Comparison of ENCODE assay signal across 8 cellular contexts in genomic region chr1:204445860-204446412, GRCh38. TPM values are rescaled to one million over a fixed set of nuclear protein-coding genes. Genes with fewer than 3 reads are reported as not detected.
A peak's percentile ranks its signal among the peaks of the same experiment; 100 is the strongest.
DNase-seq lines count a peak whose midpoint lies in the region; ATAC-seq lines count a peak whose summit lies in the region.

No MANE protein-coding gene starts in this region.

- peak; percentile 63 for DNase-seq in AG20443 (ENCODE audit: low spot score)
- DNase-seq in NCI-H460 (ENCODE audit: extremely low read depth, low read depth) = peak; percentile 44
- peak; percentile 58 for DNase-seq in activated T-cell treated with anti-CD3 and anti-CD28 coated beads, Interleukin-2, amount 50 U/mL, for 1 hour
- peak; percentile 63 for DNase-seq in germinal center (ENCODE audit: low spot score)
- peak; percentile 17 to 43 for DNase-seq in stimulated activated CD8-positive, alpha-beta memory T cell treated with anti-CD3 and anti-CD28 coated beads, Interleukin-7, amount 100 ng/mL, for 48 hours (ENCODE audit: extremely low read depth in 1 of 2, low read depth in 1 of 2)
- DNase-seq in NCI-H187 (lab: John Stamatoyannopoulos, UW) = no peak

- ATAC-seq in GM18511 (IDR thresholded peaks at IDR 0.05; ENCODE audit: unreplicated experiment) (peak; percentile 8), HG03139 (IDR thresholded peaks at IDR 0.05; ENCODE audit: unreplicated experiment) (no peak)

RNA-seq across cellular contexts. Expression of gene PPP1R15B, which starts 34.3 kb away (rescaled TPM):
- total RNA-seq in NCI-H460 (2014; rRNA removed; shearing (Covaris generic)) = 96.7 and 106 TPM in 2 replicates
- 50.7 and 68.3 TPM in 2 replicates for polyA plus RNA-seq in NCI-H460 (2014; cell fraction: nucleus; rRNA removed)

RNA-seq across cellular contexts. Expression of gene PIK3C2B, which starts 48.7 kb away (rescaled TPM):
- 4.3 and 6.1 TPM in 2 replicates for total RNA-seq in NCI-H460 (2014; rRNA removed; shearing (Covaris generic))
- 5.8 and 12.9 TPM in 2 replicates for polyA plus RNA-seq in NCI-H460 (2014; cell fraction: nucleus; rRNA removed)

Comparison
In these comparisons a context has a peak if more than half of its experiments do, and no peak if none do; other contexts are left out.
1. DNase-seq: peak in AG20443 (single experiment), NCI-H460 (single experiment), activated T-cell treated with anti-CD3 and anti-CD28 coated beads, Interleukin-2, amount 50 U/mL, for 1 hour (single experiment), germinal center (single experiment) and stimulated activated CD8-positive, alpha-beta memory T cell treated with anti-CD3 and anti-CD28 coated beads, Interleukin-7, amount 100 ng/mL, for 48 hours (2 of 2); none in NCI-H187 (0 of 2).